Comparison of ENCODE assay signal across 13 cellular contexts in genomic region chr7:30920021-30920583, GRCh38. TPM values are rescaled to one million over a fixed set of nuclear protein-coding genes. Genes with fewer than 3 reads are reported as not detected.
DNase-seq lines count a peak whose midpoint lies in the region; ATAC-seq, FAIRE-seq and TF ChIP-seq lines count a peak whose summit lies in the region.
"Had no signal": no experiment of that assay in that cellular context is flagged by ENCODE, and none has a peak within 500 bp of the region (broad histone marks: within the 10 kb centered on the region; RNA-seq: fewer than 3 reads in every experiment).

No MANE protein-coding gene starts in this region.

- H3K27ac ChIP-seq in right lobe of liver (no peak overlapping the region), HepG2 (ENCODE audit: extremely low read length, insufficient read depth, low read length) (no peak overlapping the region), aorta (ENCODE audit: low read depth in 1 of 2, low read length in 2 of 2) (peak overlapping the region; percentile 51 to 84)
- H3K27ac ChIP-seq: C4-2B, colonic mucosa had no signal

- H3K27me3 Mint-ChIP-seq in chondrocyte (ENCODE audit: low read depth), result no peaks in the 10 kb centered on the region
- H3K27me3 Mint-ChIP-seq: stimulated activated naive CD8-positive, alpha-beta T cell treated with anti-CD3 and anti-CD28 coated beads, Interleukin-15, Interleukin-2, amounts not matched to agents 100 ng/mL and 50 ng/mL, for 24 hours had no signal

- no peak overlapping the region for H3K9ac ChIP-seq in HepG2 (ENCODE audit: insufficient read depth, low read depth, low read length)

- H3K36me3 ChIP-seq in right lobe of liver, result no peaks in the 10 kb centered on the region
- H3K36me3 ChIP-seq in HepG2 (replicated peaks in 1 of 2; ENCODE audit: control insufficient read depth in 1 of 2, insufficient read depth in 2 of 2, low read length in 2 of 2), result no peaks in the 10 kb centered on the region
- peaks cover 0 to 15% of the 10 kb centered on the region in 2 donors for H3K36me3 ChIP-seq in aorta (ENCODE audit: control insufficient read depth in 1 of 2, insufficient read depth in 2 of 2, low read length in 1 of 2)
- H3K36me3 ChIP-seq: colonic mucosa had no signal

- peak overlapping the region; percentile 49 for H3K27ac Mint-ChIP-seq in chondrocyte (ENCODE audit: unreplicated experiment)
- H3K27ac Mint-ChIP-seq: stimulated activated naive CD8-positive, alpha-beta T cell treated with anti-CD3 and anti-CD28 coated beads, Interleukin-15, Interleukin-2, amounts not matched to agents 100 ng/mL and 50 ng/mL, for 24 hours had no signal

- FAIRE-seq in HepG2 (lab: Jason Lieb, UNC), result no peak
- FAIRE-seq: GM18507 had no signal

- H3K9me3 ChIP-seq in right lobe of liver (no peaks in the 10 kb centered on the region), HepG2 (ENCODE audit: low read length) (no peaks in the 10 kb centered on the region), aorta (ENCODE audit: control insufficient read depth, low read length) (no peaks in the 10 kb centered on the region)
- H3K9me3 ChIP-seq: colonic mucosa had no signal

- CTCF ChIA-PET in HepG2 (lab: Yijun Ruan, JAX; ENCODE audit: low intra/inter-chr PET ratio, low total read pairs), result no interaction called here

- TF ChIP-seq POLR2A in right lobe of liver (IDR thresholded peaks at IDR 0.05) (no peak), HepG2 (IDR thresholded peaks at IDR 0.05; ENCODE audit: insufficient read depth in 1 of 2, low read depth in 2 of 2, low read length in 2 of 2) (no peak)

- H3K4me3 Mint-ChIP-seq in chondrocyte (ENCODE audit: unreplicated experiment), result no peak overlapping the region
- H3K4me3 Mint-ChIP-seq: stimulated activated naive CD8-positive, alpha-beta T cell treated with anti-CD3 and anti-CD28 coated beads, Interleukin-15, Interleukin-2, amounts not matched to agents 100 ng/mL and 50 ng/mL, for 24 hours had no signal

- H3K27me3 ChIP-seq in right lobe of liver (no peaks in the 10 kb centered on the region), HepG2 (ENCODE audit: control insufficient read depth in 1 of 2, insufficient read depth in 2 of 2, low read length in 2 of 2) (peaks cover 1 to 5% of the 10 kb centered on the region in 2 experiments; a peak in 2 of 5 replicates), aorta (ENCODE audit: control insufficient read depth in 1 of 2, insufficient read depth in 2 of 2, low read length in 1 of 2) (no peaks in the 10 kb centered on the region)
- H3K27me3 ChIP-seq: colonic mucosa had no signal

- no peak overlapping the region for H3K4me2 ChIP-seq in HepG2 (ENCODE audit: low read depth, low read length)

- H4K20me1 ChIP-seq in HepG2 (ENCODE audit: insufficient read depth, low read length), result no peaks in the 10 kb centered on the region

- in situ Hi-C loops in HepG2 (cut with HindIII; ENCODE audit: extremely low pct_ligation_motif_present, low pct_unique_long_range_greater_than_20kb), result no loop called here

- ATAC-seq in right lobe of liver (no peak), HepG2 (no peak), aorta (ENCODE audit: low FRiP score) (no peak), HG02870 (IDR thresholded peaks at IDR 0.05; ENCODE audit: unreplicated experiment) (no peak)

- H3K79me2 ChIP-seq in HepG2 (ENCODE audit: insufficient read depth, low read length), result no peaks in the 10 kb centered on the region

- peaks cover 31% of the 10 kb centered on the region for H3K4me1 Mint-ChIP-seq in chondrocyte (ENCODE audit: low read depth)

- DNase-seq in right lobe of liver (peak; percentile 7 to 29 (median 21)), HepG2 (ENCODE audit: low spot score) (no peak), chondrocyte (ENCODE audit: low spot score) (peak; percentile 62), mesenteric fat pad (ENCODE audit: low spot score) (peak; percentile 87), aorta (peak; percentile 64 to 71), HuH-7.5 (ENCODE audit: low spot score) (no peak), NCI-H226 (no peak)
- DNase-seq: colonic mucosa, NCI-H146 had no signal

- TF ChIP-seq EP300 in HepG2 (IDR thresholded peaks at IDR 0.05; ENCODE audit: low read depth in 2 of 2, low read length in 2 of 2) (no peak), HepG2 (CRISPR knock-in tag; IDR thresholded peaks at IDR 0.05; ENCODE audit: borderline replicate concordance) (no peak)

- POLR2A ChIA-PET in HepG2 (lab: Yijun Ruan, JAX), result no interaction called here

- H3K36me3 Mint-ChIP-seq in chondrocyte (ENCODE audit: low read depth), result no peaks in the 10 kb centered on the region

- no peaks in the 10 kb centered on the region for H3K9me3 Mint-ChIP-seq in chondrocyte (ENCODE audit: low read depth)
- H3K9me3 Mint-ChIP-seq: stimulated activated naive CD8-positive, alpha-beta T cell treated with anti-CD3 and anti-CD28 coated beads, Interleukin-15, Interleukin-2, amounts not matched to agents 100 ng/mL and 50 ng/mL, for 24 hours had no signal

- intact Hi-C loops in right lobe of liver (cut with DNase I), result no loop called here
- intact Hi-C loops in HepG2 (cut with micrococcal nuclease; ENCODE audit: unreplicated experiment), result no loop called here
- intact Hi-C loops in aorta (cut with DNase I), result no loop called here

- H2AFZ ChIP-seq in HepG2 (ENCODE audit: low read length), result no peak overlapping the region

- H3K4me3 ChIP-seq in right lobe of liver (no peak overlapping the region), HepG2 (replicated peaks in 1 of 3; ENCODE audit: insufficient read depth in 1 of 3, low read depth in 2 of 3, low read length in 3 of 3) (no peak overlapping the region), aorta (ENCODE audit: low read length in 2 of 2) (no peak overlapping the region)
- H3K4me3 ChIP-seq: colonic mucosa had no signal

- 18% methylated on average over 4 of the region's 11 CpGs for WGBS in right lobe of liver (ENCODE audit: insufficient coverage, low coverage, low lambda C conversion rate, missing lambda C conversion rate)
- 32% methylated on average over 7 of the region's 11 CpGs for WGBS in HepG2 (ENCODE audit: low lambda C conversion rate)
- WGBS in aorta, 2 donors, result 19 to 22% methylated on average over 11 of the region's 11 CpGs

- no TSS peak for BruUV-seq in HepG2 (replicated peaks; lab: Mats Ljungman, UMichigan)

- TF ChIP-seq CTCF in right lobe of liver (IDR thresholded peaks at IDR 0.05) (no peak), HepG2 (CRISPR knock-in tag; IDR thresholded peaks at IDR 0.05) (no peak), chondrocyte (IDR thresholded peaks at IDR 0.05) (no peak)

- no peak for TF ChIP-seq RAD21 in HepG2 (CRISPR knock-in tag; IDR thresholded peaks at IDR 0.05)

- H3K4me1 ChIP-seq in right lobe of liver (no peaks in the 10 kb centered on the region), HepG2 (ENCODE audit: insufficient read depth, low read length) (no peaks in the 10 kb centered on the region), aorta (ENCODE audit: control insufficient read depth in 1 of 2, insufficient read depth in 2 of 2, low read length in 2 of 2) (peaks cover 0 to 7% of the 10 kb centered on the region in 2 donors)
- H3K4me1 ChIP-seq: colonic mucosa had no signal

RNA-seq across cellular contexts. Expression of gene AQP1, which starts 8.4 kb away (rescaled TPM):
- 10 to 100 TPM; 11.3 to 20.8 (median 14.8) TPM for total RNA-seq in right lobe of liver
- not detected in 2 replicates for total RNA-seq in HepG2 (2016; rRNA removed; fragmentation: Illumina TruSeq; extraction: Trizol)
- total RNA-seq in HepG2 (2016; cell fraction: cytosol; rRNA removed; fragmentation: Illumina TruSeq; extraction: Trizol; ENCODE audit: low read depth), result not detected in 2 replicates
- not detected in 2 replicates for total RNA-seq in HepG2 (2016; cell fraction: insoluble cytoplasmic fraction; rRNA removed; fragmentation: Illumina TruSeq; extraction: Trizol)
- total RNA-seq in HepG2 (2016; cell fraction: membrane; rRNA removed; fragmentation: Illumina TruSeq; extraction: Trizol), result not detected in 2 replicates
- total RNA-seq in HepG2 (2016; cell fraction: nucleus; rRNA removed; fragmentation: Illumina TruSeq; extraction: Trizol), result not detected in 2 replicates
- polyA plus RNA-seq in HepG2 (2011; rRNA removed), result not detected in 2 replicates
- not detected in 2 replicates for polyA plus RNA-seq in HepG2 (2011; cell fraction: cytosol; rRNA removed)
- not detected in 2 replicates for polyA plus RNA-seq in HepG2 (2011; cell fraction: nucleus; rRNA removed)
- polyA plus RNA-seq in HepG2 (2012), result not detected in 2 replicates
- polyA plus RNA-seq in HepG2 (2016; cell fraction: cytosol; fragmentation: Illumina TruSeq; extraction: Trizol; ENCODE audit: low read depth), result not detected in 2 replicates
- not detected in 2 replicates for polyA plus RNA-seq in HepG2 (2016; cell fraction: insoluble cytoplasmic fraction; fragmentation: Illumina TruSeq; extraction: Trizol; ENCODE audit: low read depth)
- polyA plus RNA-seq in HepG2 (2016; cell fraction: membrane; fragmentation: Illumina TruSeq; extraction: Trizol; ENCODE audit: low read depth), result not detected in 2 replicates
- not detected in 2 replicates for polyA plus RNA-seq in HepG2 (2016; cell fraction: nucleus; fragmentation: Illumina TruSeq; extraction: Trizol; ENCODE audit: insufficient read depth, low read depth)
- polyA minus RNA-seq in HepG2 (2011; rRNA and poly(A)+ RNA removed; ENCODE audit: low replicate concordance), result 0.08 and 1.7 TPM in 2 replicates
- polyA minus RNA-seq in HepG2 (2011; cell fraction: cytosol; rRNA and poly(A)+ RNA removed), result not detected in 2 replicates
- polyA minus RNA-seq in HepG2 (2011; cell fraction: nucleus; rRNA and poly(A)+ RNA removed), result not detected in 2 replicates
- 3.9 to 18.6 TPM (median 18.0 TPM) in 3 replicates for total RNA-seq in chondrocyte
- 140 TPM for total RNA-seq in mesenteric fat pad
- total RNA-seq in aorta, result 1,000 to 10,000 TPM in 1 of 2 donors, 100 to 1,000 TPM in 1; 680 to 1,062 TPM
- polyA plus RNA-seq in aorta, result 100 to 1,000 TPM; 370 to 962 TPM

RNA-seq across cellular contexts. Expression of gene GHRHR, which starts 43.7 kb away (rescaled TPM):
- under 1 TPM in 3 of 6 experiments, not detected in 3; 0.37 to 0.60 (median 0.59) TPM for total RNA-seq in right lobe of liver
- not detected in 2 replicates for total RNA-seq in HepG2 (2016; rRNA removed; fragmentation: Illumina TruSeq; extraction: Trizol)
- total RNA-seq in HepG2 (2016; cell fraction: cytosol; rRNA removed; fragmentation: Illumina TruSeq; extraction: Trizol; ENCODE audit: low read depth), result not detected in 2 replicates
- not detected in 2 replicates for total RNA-seq in HepG2 (2016; cell fraction: insoluble cytoplasmic fraction; rRNA removed; fragmentation: Illumina TruSeq; extraction: Trizol)
- total RNA-seq in HepG2 (2016; cell fraction: membrane; rRNA removed; fragmentation: Illumina TruSeq; extraction: Trizol), result not detected in 2 replicates
- total RNA-seq in HepG2 (2016; cell fraction: nucleus; rRNA removed; fragmentation: Illumina TruSeq; extraction: Trizol), result not detected in 2 replicates
- not detected in 2 replicates for polyA plus RNA-seq in HepG2 (2011; rRNA removed)
- polyA plus RNA-seq in HepG2 (2011; cell fraction: cytosol; rRNA removed), result not detected in 2 replicates
- not detected in 2 replicates for polyA plus RNA-seq in HepG2 (2011; cell fraction: nucleus; rRNA removed)
- not detected in 2 replicates for polyA plus RNA-seq in HepG2 (2012)
- polyA plus RNA-seq in HepG2 (2016; cell fraction: cytosol; fragmentation: Illumina TruSeq; extraction: Trizol; ENCODE audit: low read depth), result not detected in 2 replicates
- not detected in 2 replicates for polyA plus RNA-seq in HepG2 (2016; cell fraction: insoluble cytoplasmic fraction; fragmentation: Illumina TruSeq; extraction: Trizol; ENCODE audit: low read depth)
- polyA plus RNA-seq in HepG2 (2016; cell fraction: membrane; fragmentation: Illumina TruSeq; extraction: Trizol; ENCODE audit: low read depth), result not detected in 2 replicates
- polyA plus RNA-seq in HepG2 (2016; cell fraction: nucleus; fragmentation: Illumina TruSeq; extraction: Trizol; ENCODE audit: insufficient read depth, low read depth), result not detected in 2 replicates
- polyA minus RNA-seq in HepG2 (2011; rRNA and poly(A)+ RNA removed; ENCODE audit: low replicate concordance), result not detected in 2 replicates
- not detected in 2 replicates for polyA minus RNA-seq in HepG2 (2011; cell fraction: cytosol; rRNA and poly(A)+ RNA removed)
- not detected in 2 replicates for polyA minus RNA-seq in HepG2 (2011; cell fraction: nucleus; rRNA and poly(A)+ RNA removed)
- total RNA-seq in chondrocyte, result not detected in 3 replicates
- not detected for total RNA-seq in mesenteric fat pad
- total RNA-seq in aorta, result 1 to 10 TPM; 1.3 to 1.4 TPM
- polyA plus RNA-seq in aorta, result 1 to 10 TPM in 1 of 2 donors, not detected in 1; 3.3 TPM
- total RNA-seq: colonic mucosa had no signal

Comparison
In these comparisons a context has a peak if more than half of its experiments do, and no peak if none do; other contexts are left out.
1. DNase-seq: peak in right lobe of liver (3 of 3), chondrocyte (single experiment), mesenteric fat pad (single experiment) and aorta (2 of 2); none in HepG2 (single experiment), HuH-7.5 (single experiment) and NCI-H226 (single experiment).
2. H3K27ac ChIP-seq: peak in aorta (2 of 2); none in right lobe of liver (0 of 3) and HepG2 (single experiment).